ENCODE assay signal across 23 cellular contexts in genomic region chr7:87332321-87332720, GRCh38.
"Had no signal": no experiment of that assay in that cellular context is flagged by ENCODE, and none has a peak within 500 bp of the region (broad histone marks: within the 10 kb centered on the region; RNA-seq: fewer than 3 reads in every experiment).

No MANE protein-coding gene starts in this region.

- H3K4me3 Mint-ChIP-seq: activated CD8-positive, alpha-beta T cell treated with anti-CD3 and anti-CD28 coated beads, Interleukin-2, amount 10 ng/mL, durations not matched to agents 7 days and 5 days; activated naive CD8-positive, alpha-beta T cell treated with anti-CD3 and anti-CD28 coated beads, Interleukin-2, amount 10 ng/mL, durations not matched to agents 7 days and 5 days; IgD-negative memory B cell; T-helper 1 cell treated with Interleukin-12 subunit alpha and Interleukin-12 subunit beta and Interleukin-4 antibody, amounts not matched to agents 30 μg/mL and 1 μg/mL, for 36 hours had no signal

- H3K4me3 ChIP-seq: adrenal gland, Peyer's patch, SJSA1 had no signal

- H3K27me3 Mint-ChIP-seq: activated naive CD8-positive, alpha-beta T cell treated with anti-CD3 and anti-CD28 coated beads, Interleukin-2, amount 10 ng/mL, durations not matched to agents 7 days and 5 days; IgD-negative memory B cell had no signal

- DNase-seq: activated CD4-positive, alpha-beta T cell treated with anti-CD3 and anti-CD28 coated beads for 4 hours; activated CD8-positive, alpha-beta memory T cell treated with anti-CD3 and anti-CD28 coated beads, Interleukin-2, amount 50 U/mL, for 48 hours; activated CD8-positive, alpha-beta T cell treated with anti-CD3 and anti-CD28 coated beads, Interleukin-2, amount 10 ng/mL, durations not matched to agents 7 days and 5 days; activated naive CD4-positive, alpha-beta T cell treated with anti-CD3 and anti-CD28 coated beads, Interleukin-2, amount 50 U/mL, for 16 hours; activated naive CD8-positive, alpha-beta T cell treated with anti-CD3 and anti-CD28 coated beads, Interleukin-2, amount 10 ng/mL, durations not matched to agents 7 days and 5 days; activated T-cell treated with anti-CD3 and anti-CD28 coated beads, Interleukin-2, amount 50 U/mL, for 1 hour; adrenal gland; anterior cingulate cortex; KG1; MV-4-11; NCI-H1105 treated with DMSO at 0.1 percent for 48 hours; NCI-H1436 treated with DMSO at 0.1 percent for 48 hours; NCI-H187; NCI-H2081; NCI-H510A treated with DMSO at 0.1 percent for 48 hours; NCI-H69; SHP77 had no signal

- H3K27ac Mint-ChIP-seq: activated CD8-positive, alpha-beta T cell treated with anti-CD3 and anti-CD28 coated beads, Interleukin-2, amount 10 ng/mL, durations not matched to agents 7 days and 5 days; activated naive CD8-positive, alpha-beta T cell treated with anti-CD3 and anti-CD28 coated beads, Interleukin-2, amount 10 ng/mL, durations not matched to agents 7 days and 5 days; IgD-negative memory B cell; T-helper 1 cell treated with Interleukin-12 subunit alpha and Interleukin-12 subunit beta and Interleukin-4 antibody, amounts not matched to agents 30 μg/mL and 1 μg/mL, for 36 hours had no signal

- ATAC-seq: activated CD4-positive, CD25-positive, alpha-beta regulatory T cell treated with anti-CD3 and anti-CD28 coated beads, Interleukin-2, amount 50 U/mL, for 24 hours; activated CD8-positive, alpha-beta T cell treated with anti-CD3 and anti-CD28 coated beads, Interleukin-2, amount 10 ng/mL, durations not matched to agents 7 days and 5 days had no signal

- H3K27ac ChIP-seq: adrenal gland, RWPE1, SJSA1 had no signal

- H3K4me1 ChIP-seq: adrenal gland, SJSA1 had no signal

- H3K36me3 ChIP-seq: adrenal gland, SJSA1 had no signal

- H3K27me3 ChIP-seq: adrenal gland, Peyer's patch, SJSA1 had no signal

- H3K4me1 Mint-ChIP-seq: activated naive CD8-positive, alpha-beta T cell treated with anti-CD3 and anti-CD28 coated beads, Interleukin-2, amount 10 ng/mL, durations not matched to agents 7 days and 5 days had no signal
